ENCODE assay signal across 7 cellular contexts in genomic region chr6:16262773-16263172, GRCh38. TPM values are rescaled to one million over a fixed set of nuclear protein-coding genes. Genes with fewer than 3 reads are reported as not detected.
A peak's percentile ranks its signal among the peaks of the same experiment; 100 is the strongest.
DNase-seq lines count a peak whose midpoint lies in the region; ATAC-seq and TF ChIP-seq lines count a peak whose summit lies in the region.
"Not testable (repeated sequence)": the region's sequence is repeated elsewhere in the genome, so short reads cannot be mapped to it uniquely, and the experiment has no call there.
"Had no signal": no experiment of that assay in that cellular context is flagged by ENCODE, and none has a peak within 500 bp of the region (broad histone marks: within the 10 kb centered on the region; RNA-seq: fewer than 3 reads in every experiment).

No MANE protein-coding gene starts in this region.

- H3K27ac ChIP-seq in WERI-Rb-1; endodermal cell (ENCODE audit: low read depth, low read length): not testable (repeated sequence)
- peak overlapping the region; percentile 23 for H3K27ac ChIP-seq in psoas muscle

- not testable (repeated sequence) for H3K27me3 ChIP-seq in WERI-Rb-1 (ENCODE audit: insufficient read depth, low read depth, severe bottlenecking); endodermal cell (ENCODE audit: control insufficient read depth, insufficient read depth, low read length, poor library complexity, severe bottlenecking); psoas muscle (ENCODE audit: insufficient read depth in 3 of 3, low read length in 2 of 3)

- intact Hi-C loops in psoas muscle (cut with DNase I): not testable (repeated sequence)

- H3K27ac Mint-ChIP-seq in endodermal cell: not testable (repeated sequence)

- not testable (repeated sequence) for ATAC-seq in psoas muscle

- H3K9ac ChIP-seq in ES-I3 (ENCODE audit: low read depth, low read length) (peak overlapping the region; percentile 28; the same call in 1 of the 2 replicates), endodermal cell (ENCODE audit: extremely low read depth, low read length, poor library complexity, severe bottlenecking) (peak overlapping the region; percentile 88)

- DNase-seq in NCI-H82 (lab: John Stamatoyannopoulos, UW) (peak; percentile 77), WERI-Rb-1 (peak; percentile 78)
- DNase-seq in endodermal cell, psoas muscle: not testable (repeated sequence)

- not testable (repeated sequence) for H3K36me3 ChIP-seq in ES-I3 (ENCODE audit: insufficient read depth, low read length); WERI-Rb-1
- H3K36me3 ChIP-seq in endodermal cell (ENCODE audit: control insufficient read depth, insufficient read depth, low read length): peaks cover 20% of the 10 kb centered on the region
- peaks cover 0 to 15% of the 10 kb centered on the region in 2 donors for H3K36me3 ChIP-seq in psoas muscle (ENCODE audit: insufficient read depth in 1 of 2, low read depth in 1 of 2)

- H3K9me3 ChIP-seq in ES-I3 (ENCODE audit: control insufficient read depth, insufficient read depth, low read length); WERI-Rb-1 (ENCODE audit: severe bottlenecking); endodermal cell (ENCODE audit: control insufficient read depth, low read length); psoas muscle: not testable (repeated sequence)

- H3K9me3 Mint-ChIP-seq in endodermal cell: peaks cover 21% of the 10 kb centered on the region

- H3K27me3 Mint-ChIP-seq in endodermal cell (ENCODE audit: insufficient read depth): not testable (repeated sequence)

- not testable (repeated sequence) for TF ChIP-seq CTCF in WERI-Rb-1 (IDR thresholded peaks at IDR 0.05; ENCODE audit: low read depth, low read length); endodermal cell (conservative IDR thresholded peaks at IDR 0.05); psoas muscle (IDR thresholded peaks at IDR 0.05)

- peaks cover 32% of the 10 kb centered on the region for H3K4me1 Mint-ChIP-seq in endodermal cell

- H3K4me1 ChIP-seq in ES-I3 (ENCODE audit: insufficient read depth, low read length): peaks cover 16% of the 10 kb centered on the region
- H3K4me1 ChIP-seq in endodermal cell (ENCODE audit: control insufficient read depth, insufficient read depth, low read length): peaks cover 18% of the 10 kb centered on the region
- H3K4me1 ChIP-seq in psoas muscle: peaks cover 15% of the 10 kb centered on the region

- H3K4me3 Mint-ChIP-seq in endodermal cell: not testable (repeated sequence)

- H3K4me3 ChIP-seq in WERI-Rb-1 (ENCODE audit: low read depth, low read length); psoas muscle: not testable (repeated sequence)
- H3K4me3 ChIP-seq in endodermal cell (ENCODE audit: low read length): peak overlapping the region; percentile 86

- H3K36me3 Mint-ChIP-seq in endodermal cell (ENCODE audit: low read depth): peaks cover 33% of the 10 kb centered on the region

- 20 to 45% methylated on average over 6 to 9 of the region's 12 CpGs for WGBS in endodermal cell (ENCODE audit: insufficient coverage in 1 of 2, insufficient read length in 1 of 2), 2 experiments
- 79 to 82% (median 81%) methylated on average over 10 to 12 of the region's 12 CpGs for WGBS in psoas muscle, 3 donors

RNA-seq across cellular contexts. Expression of gene GMPR, which starts 24.4 kb away (rescaled TPM):
- total RNA-seq in endodermal cell (10 to 100 TPM in 1 of 2 donors, 1 to 10 TPM in 1; 4.9 to 20.7 TPM), psoas muscle (100 to 1,000 TPM; 139 to 265 (median 189) TPM)
- 6.1 TPM for polyA plus RNA-seq in endodermal cell (2013, experiment 1 of 2)
- polyA plus RNA-seq in endodermal cell (2013, experiment 2 of 2): 6.0 TPM
- 100 to 1,000 TPM in 2 of 3 donors, 10 to 100 TPM in 1; 26.6 to 286 (median 235) TPM for polyA plus RNA-seq in psoas muscle
- total RNA-seq: B cell, G401 had no signal

Comparison
In these comparisons a context has a peak if more than half of its experiments do, and no peak if none do; other contexts are left out.
1. RNA of gene GMPR, which starts 24.4 kb away (total RNA-seq): 139 to 265 TPM in psoas muscle; 4.9 to 20.7 TPM in endodermal cell; every median in the first group is over 4 times any median in the second.